Comparison of ENCODE assay signal across 24 cellular contexts in genomic region chr12:27898022-27898421, GRCh38.
A peak's percentile ranks its signal among the peaks of the same experiment; 100 is the strongest.
DNase-seq lines count a peak whose midpoint lies in the region; ATAC-seq and TF ChIP-seq lines count a peak whose summit lies in the region.
"Had no signal": no experiment of that assay in that cellular context is flagged by ENCODE, and none has a peak within 500 bp of the region (broad histone marks: within the 10 kb centered on the region; RNA-seq: fewer than 3 reads in every experiment).

No MANE protein-coding gene starts in this region.

- TF ChIP-seq CTCF in SU-DHL-6 (IDR thresholded peaks at IDR 0.05; ENCODE audit: insufficient read depth, low read length, poor library complexity, severe bottlenecking) = no peak

- H3K14ac ChIP-seq in trophoblast cell (ENCODE audit: low read length) = no peak overlapping the region

- peak overlapping the region; percentile 82 for H3K27ac ChIP-seq in ACC112 (ENCODE audit: low read depth, low read length)
- peak overlapping the region; percentile 87 for H3K27ac ChIP-seq in SU-DHL-6 (ENCODE audit: low read depth, low read length)
- H3K27ac ChIP-seq in trophoblast cell (ENCODE audit: low read depth, low read length) = peak overlapping the region; percentile 34
- H3K27ac ChIP-seq: 22Rv1, C4-2B, PC-9, RWPE1, SK-N-MC had no signal

- no peak overlapping the region for H4K91ac ChIP-seq in trophoblast cell (ENCODE audit: low read depth, low read length)

- H2AFZ ChIP-seq in ACC112 (ENCODE audit: low read length, unreplicated experiment) = no peak overlapping the region
- H2AFZ ChIP-seq in SU-DHL-6 (ENCODE audit: low read depth, low read length, severe bottlenecking) = no peak overlapping the region
- no peak overlapping the region for H2AFZ ChIP-seq in trophoblast cell (ENCODE audit: insufficient read depth, low read length, poor library complexity)
- H2AFZ ChIP-seq: PC-9 had no signal

- ATAC-seq in left lobe of liver = peak; percentile 85
- ATAC-seq in HG02610 (IDR thresholded peaks at IDR 0.05; ENCODE audit: unreplicated experiment) = no peak
- ATAC-seq: K562 had no signal

- DNase-seq in left lobe of liver (ENCODE audit: low spot score) (no peak), trophoblast cell (no peak), hippocampal formation (lab: John Stamatoyannopoulos, UW) (no peak), OCI-M1 (lab: John Stamatoyannopoulos, UW) (no peak)
- no peak for DNase-seq in stimulated activated naive CD4-positive, alpha-beta T cell treated with Interleukin-2 at 50 U/mL for 16 hours (lab: John Stamatoyannopoulos, UW)
- DNase-seq: CD8-positive, alpha-beta memory T cell; DMS53; GF-D8; MG63; NCI-H1417; NCI-H187; NCI-H2107; NCI-H446 treated with DMSO at 0.1 percent for 48 hours; NCI-H526 treated with DMSO at 0.1 percent for 48 hours; PC-9; SHP77 treated with DMSO at 0.1 percent for 48 hours had no signal

- no peaks in the 10 kb centered on the region for H3K9me2 ChIP-seq in SU-DHL-6 (replicated peaks; ENCODE audit: insufficient read depth, low read length)

- no peak overlapping the region for H3K18ac ChIP-seq in trophoblast cell (ENCODE audit: low read length)

- no peaks in the 10 kb centered on the region for H3K36me3 ChIP-seq in ACC112 (ENCODE audit: insufficient read depth, low read length)
- H3K36me3 ChIP-seq in SU-DHL-6 (ENCODE audit: low read length) = no peaks in the 10 kb centered on the region
- no peaks in the 10 kb centered on the region for H3K36me3 ChIP-seq in trophoblast cell (ENCODE audit: control insufficient read depth in 1 of 2, insufficient read depth in 2 of 2, low read length in 2 of 2)
- H3K36me3 ChIP-seq: MG63 had no signal

- H3K79me2 ChIP-seq in ACC112 (ENCODE audit: control insufficient read depth, insufficient read depth, low read length, unreplicated experiment) (no peaks in the 10 kb centered on the region), SU-DHL-6 (ENCODE audit: insufficient read depth, low read length) (peaks cover 5% of the 10 kb centered on the region; the same call in 1 of the 2 replicates), trophoblast cell (ENCODE audit: control insufficient read depth, insufficient read depth, low read length, poor library complexity) (no peaks in the 10 kb centered on the region)

- H3K4me2 ChIP-seq in SU-DHL-6 (ENCODE audit: low read depth, low read length, poor library complexity, severe bottlenecking) (peak overlapping the region; percentile 17), trophoblast cell (ENCODE audit: low read length) (no peak overlapping the region)
- H3K4me2 ChIP-seq: PC-9 had no signal

- H2BK120ac ChIP-seq in trophoblast cell (ENCODE audit: insufficient read depth, low read length, poor library complexity) = no peak overlapping the region

- no peak overlapping the region for H2BK12ac ChIP-seq in trophoblast cell (ENCODE audit: low read length)

- no peak overlapping the region for H3K23ac ChIP-seq in trophoblast cell (ENCODE audit: low read length)

- no peak overlapping the region for H4K8ac ChIP-seq in trophoblast cell (ENCODE audit: low read depth, low read length)

- H2AK5ac ChIP-seq in trophoblast cell (ENCODE audit: low read length) = no peak overlapping the region

- no CpG with 5 or more reads among the region's 3 CpGs for WGBS in trophoblast cell (ENCODE audit: extremely low coverage, insufficient coverage, insufficient read length)

- peaks cover 12% of the 10 kb centered on the region for H3K79me1 ChIP-seq in trophoblast cell (ENCODE audit: low read length)

- H3K27me3 ChIP-seq in ACC112 (ENCODE audit: insufficient read depth, low read length) (no peaks in the 10 kb centered on the region), SU-DHL-6 (ENCODE audit: low read length) (no peaks in the 10 kb centered on the region), trophoblast cell (ENCODE audit: insufficient read depth, low read length) (no peaks in the 10 kb centered on the region)
- H3K27me3 ChIP-seq: MG63 had no signal

- no peak overlapping the region for H3K4ac ChIP-seq in trophoblast cell (ENCODE audit: low read depth, low read length)

- H4K12ac ChIP-seq in trophoblast cell (ENCODE audit: low read depth, low read length) = no peak overlapping the region

- H3K4me3 ChIP-seq in ACC112 (ENCODE audit: low read depth, low read length) = no peak overlapping the region
- H3K4me3 ChIP-seq in SU-DHL-6 (ENCODE audit: insufficient read depth, low read length, poor library complexity, severe bottlenecking) = no peak overlapping the region
- no peak overlapping the region for H3K4me3 ChIP-seq in trophoblast cell (ENCODE audit: low read depth, low read length)
- H3K4me3 ChIP-seq: K562, MG63, PC-9, SK-N-MC had no signal

- H3K4me1 ChIP-seq in ACC112 (ENCODE audit: control insufficient read depth, insufficient read depth, low read length, unreplicated experiment) (peaks cover 12% of the 10 kb centered on the region), trophoblast cell (ENCODE audit: control insufficient read depth in 1 of 2, insufficient read depth in 2 of 2, low read length in 2 of 2) (peaks cover 4 to 15% of the 10 kb centered on the region in 2 experiments)

- H3K9ac ChIP-seq in SU-DHL-6 (ENCODE audit: low read length) = peak overlapping the region; percentile 30
- H3K9ac ChIP-seq in trophoblast cell (ENCODE audit: low read length) = no peak overlapping the region

- H2BK5ac ChIP-seq in trophoblast cell (ENCODE audit: low read depth, low read length, poor library complexity) = no peak overlapping the region

- H3F3A ChIP-seq in SU-DHL-6 (ENCODE audit: insufficient read depth) = peaks cover 34% of the 10 kb centered on the region

- no peaks in the 10 kb centered on the region for H4K20me1 ChIP-seq in SU-DHL-6 (ENCODE audit: low read depth, low read length)

- H3K9me3 ChIP-seq in SU-DHL-6 (ENCODE audit: insufficient read depth, low read length) (no peaks in the 10 kb centered on the region), trophoblast cell (ENCODE audit: insufficient read depth, low read depth, low read length) (no peaks in the 10 kb centered on the region)
- H3K9me3 ChIP-seq: MG63 had no signal

Comparison
In these comparisons a context has a peak if more than half of its experiments do, and no peak if none do; other contexts are left out.
1. H3K27ac ChIP-seq: peak in every context shown above with its lines; median percentile 87 in SU-DHL-6; 82 in ACC112; 34 in trophoblast cell.